ENCODE assay signal across 9 cellular contexts in the genomic region with DNA sequence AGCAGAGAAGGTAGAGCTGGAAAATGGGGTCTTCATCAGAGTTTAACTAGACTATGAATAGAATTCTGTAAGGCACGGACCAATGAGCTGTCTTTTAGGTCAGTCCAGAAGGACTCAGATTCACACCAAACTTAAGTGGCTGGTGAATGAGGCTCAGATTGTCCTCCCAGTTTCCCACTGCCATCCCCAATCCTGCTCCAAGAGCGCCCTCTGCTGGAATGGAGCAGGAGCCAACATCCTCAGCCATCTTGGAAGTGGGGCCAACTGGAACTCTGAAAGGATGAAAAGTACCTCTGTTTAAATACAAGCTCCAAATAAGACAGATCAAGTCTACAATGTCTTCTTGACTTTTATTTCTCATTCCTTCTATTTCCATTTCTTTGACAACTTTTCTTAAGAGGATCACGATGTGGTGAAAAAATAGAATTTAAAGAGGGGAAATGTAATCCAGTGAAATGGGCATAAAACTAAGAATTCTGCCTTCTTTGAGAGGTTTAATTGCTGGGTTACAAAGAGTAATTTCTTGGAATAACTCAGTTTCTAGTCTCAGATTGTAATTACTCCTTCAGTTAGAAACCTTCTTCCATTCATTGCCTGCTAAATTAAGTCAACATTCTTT.
DNase-seq lines count a peak whose midpoint lies in the region; ATAC-seq and TF ChIP-seq lines count a peak whose summit lies in the region.
"Had no signal": no experiment of that assay in that cellular context is flagged by ENCODE, and none has a peak within 500 bp of the region (broad histone marks: within the 10 kb centered on the region; RNA-seq: fewer than 3 reads in every experiment).

No MANE protein-coding gene starts in this region.

- H3K9me3 ChIP-seq in CD4-positive, alpha-beta memory T cell (ENCODE audit: control insufficient read depth in 1 of 2, low read length in 2 of 2): no peaks in the 10 kb centered on the region

- in situ Hi-C loops in brain microvascular endothelial cell (cut with HindIII; ENCODE audit: low pct_ligation_motif_present, low sequenced_read_pairs): loop anchor here (5.0 kb wide), 1 partner anchor 1212 kb away; no protein-coding TSS in a partner anchor

- H3K27ac ChIP-seq in CD4-positive, alpha-beta memory T cell (ENCODE audit: low read depth, low read length): no peak overlapping the region
- no peak overlapping the region for H3K27ac ChIP-seq in brain microvascular endothelial cell

- POLR2A ChIA-PET in CD4-positive, alpha-beta memory T cell (lab: Charles Lee; ENCODE audit: partially characterized antibody): interaction anchor here (0.8 to 5.9 kb wide), 6 partner anchors 95 to 1216 kb away, joined by 3 to 90 read pairs (median 4); a partner anchor contains a TSS

- H3K27ac Mint-ChIP-seq in CD4-positive, alpha-beta memory T cell: peak overlapping the region in 1 of 7 donors; percentile 45
- H3K27ac Mint-ChIP-seq: IgD-negative memory B cell had no signal

- no peaks in the 10 kb centered on the region for H3K36me3 ChIP-seq in CD4-positive, alpha-beta memory T cell (ENCODE audit: insufficient read depth, low read length)
- no peaks in the 10 kb centered on the region for H3K36me3 ChIP-seq in brain microvascular endothelial cell (replicated peaks)

- CTCF ChIA-PET in CD4-positive, alpha-beta memory T cell (lab: Charles Lee; ENCODE audit: partially characterized antibody): interaction anchor here (0.5 to 13.4 kb wide), 61 partner anchors 9 to 1635 kb away, joined by 3 to 729 read pairs (median 3); a partner anchor contains a TSS

- intact Hi-C loops in CD4-positive, alpha-beta memory T cell (cut with micrococcal nuclease): loop anchor here (1.0 to 5.0 kb wide), 6 partner anchors 122 to 1637 kb away; no protein-coding TSS in a partner anchor

- H3K9me3 Mint-ChIP-seq in CD4-positive, alpha-beta memory T cell: no peaks in the 10 kb centered on the region
- H3K9me3 Mint-ChIP-seq: IgD-negative memory B cell had no signal

- H3K4me1 Mint-ChIP-seq in CD4-positive, alpha-beta memory T cell: no peaks in the 10 kb centered on the region

- no peaks in the 10 kb centered on the region for H3K36me3 Mint-ChIP-seq in CD4-positive, alpha-beta memory T cell
- H3K36me3 Mint-ChIP-seq: IgD-negative memory B cell had no signal

- H3K4me1 ChIP-seq in CD4-positive, alpha-beta memory T cell (ENCODE audit: insufficient read depth, low read length): no peaks in the 10 kb centered on the region

- no peaks in the 10 kb centered on the region for H3K27me3 Mint-ChIP-seq in CD4-positive, alpha-beta memory T cell
- H3K27me3 Mint-ChIP-seq: IgD-negative memory B cell had no signal

- peak; percentile 97 for TF ChIP-seq CTCF in brain microvascular endothelial cell (IDR thresholded peaks at IDR 0.05; ENCODE audit: low read depth, low read length, missing control alignments)

- DNase-seq in CD4-positive, alpha-beta memory T cell: peak; percentile 48 to 76 (median 68)
- DNase-seq in HCEC 1CT (peak; percentile 82), NCI-H2107 treated with DMSO at 0.1 percent for 48 hours (lab: John Stamatoyannopoulos, UW; ENCODE audit: unreplicated experiment) (peak; percentile 90), UCSD-AML1 (lab: John Stamatoyannopoulos, UW; ENCODE audit: unreplicated experiment) (peak; percentile 57), brain microvascular endothelial cell (peak; percentile 80), iris pigment epithelial cell (ENCODE audit: low read depth) (peak; percentile 90)
- peak; percentile 68 to 81 for DNase-seq in stimulated activated CD4-positive, alpha-beta T cell treated with anti-CD3 and anti-CD28 coated beads, Interleukin-15, amount 100 ng/mL, for 48 hours (ENCODE audit: low read depth in 2 of 2)

- H3K27me3 ChIP-seq in CD4-positive, alpha-beta memory T cell (ENCODE audit: insufficient read depth, low read length): no peaks in the 10 kb centered on the region
- H3K27me3 ChIP-seq in brain microvascular endothelial cell (replicated peaks): no peaks in the 10 kb centered on the region

- H3K4me3 ChIP-seq in CD4-positive, alpha-beta memory T cell (ENCODE audit: low read length in 2 of 2): no peak overlapping the region
- no peak overlapping the region for H3K4me3 ChIP-seq in brain microvascular endothelial cell (ENCODE audit: low read depth, low read length)

- no peak for ATAC-seq in GM21619 (IDR thresholded peaks at IDR 0.05; ENCODE audit: unreplicated experiment)

- no peak overlapping the region for H3K4me3 Mint-ChIP-seq in CD4-positive, alpha-beta memory T cell
- H3K4me3 Mint-ChIP-seq: IgD-negative memory B cell had no signal
